15 cellular contexts compared by ENCODE assay signal in the genomic region with DNA sequence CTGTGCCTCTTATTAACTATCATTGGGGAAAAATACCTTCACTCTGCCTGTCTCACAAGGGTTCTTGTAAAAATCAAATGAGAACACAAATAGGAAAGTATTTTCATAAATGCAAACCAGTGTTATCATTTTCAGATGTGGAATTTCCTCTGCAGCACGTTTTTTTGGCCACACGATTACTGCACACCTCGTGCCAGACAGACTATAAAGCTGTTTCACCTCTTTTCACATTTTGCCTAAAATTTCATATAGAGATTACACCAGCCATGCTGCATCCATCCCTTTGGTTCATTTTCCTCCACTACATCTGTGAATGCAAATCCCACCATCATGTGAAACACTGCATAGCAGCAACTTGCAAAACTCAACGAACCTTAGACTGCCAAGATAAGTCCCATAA. TPM values are rescaled to one million over a fixed set of nuclear protein-coding genes. Genes with fewer than 3 reads are reported as not detected.
A peak's percentile ranks its signal among the peaks of the same experiment; 100 is the strongest.
DNase-seq lines count a peak whose midpoint lies in the region; ATAC-seq and TF ChIP-seq lines count a peak whose summit lies in the region.
"Had no signal": no experiment of that assay in that cellular context is flagged by ENCODE, and none has a peak within 500 bp of the region (broad histone marks: within the 10 kb centered on the region; RNA-seq: fewer than 3 reads in every experiment).

No MANE protein-coding gene starts in this region.

- no peak overlapping the region for H3K4ac ChIP-seq in H9 (ENCODE audit: low read depth, low read length)

- H3K4me2 ChIP-seq in H9 (ENCODE audit: insufficient read depth, insufficient read length, low read length) = peak overlapping the region; percentile 98

- no peak for DNase-seq in activated CD4-positive, alpha-beta T cell treated with anti-CD3 and anti-CD28 coated beads, Interleukin-2, amount 10 ng/mL, durations not matched to agents 7 days and 5 days
- DNase-seq in activated CD4-positive, alpha-beta T cell treated with anti-CD3 and anti-CD28 coated beads, Interleukin-2, amount 50 U/mL, for 48 hours = no peak
- no peak for DNase-seq in H9
- DNase-seq in activated naive CD8-positive, alpha-beta T cell treated with anti-CD3 and anti-CD28 coated beads for 36 hours = no peak
- no peak for DNase-seq in sciatic nerve (ENCODE audit: low spot score)
- DNase-seq: effector CD4-positive, alpha-beta T cell; Kasumi-1; NCI-H1436 treated with DMSO at 0.1 percent for 48 hours; SJCRH30; WERI-Rb-1 had no signal

- H3K4me3 Mint-ChIP-seq in activated CD4-positive, alpha-beta T cell treated with anti-CD3 and anti-CD28 coated beads, Interleukin-2, amount 10 ng/mL, durations not matched to agents 7 days and 5 days = peak overlapping the region; percentile 68
- peak overlapping the region in 1 of 2 experiments; percentile 94; a peak in 2 of 5 replicates for H3K4me3 Mint-ChIP-seq in H9
- peak overlapping the region; percentile 38 for H3K4me3 Mint-ChIP-seq in activated naive CD8-positive, alpha-beta T cell treated with anti-CD3 and anti-CD28 coated beads for 36 hours
- H3K4me3 Mint-ChIP-seq in nephron = peak overlapping the region; percentile 76 to 84 (median 79)

- no peak overlapping the region for H3K14ac ChIP-seq in H9 (ENCODE audit: insufficient read depth, low read length)

- ATAC-seq in sciatic nerve (no peak), GM21723 (IDR thresholded peaks at IDR 0.05; ENCODE audit: unreplicated experiment) (no peak), GM18498 (IDR thresholded peaks at IDR 0.05; ENCODE audit: unreplicated experiment) (no peak)
- ATAC-seq: left lobe of liver had no signal

- H3T11ph ChIP-seq in H9 (ENCODE audit: low read length) = no peak overlapping the region

- POLR2A ChIA-PET in activated CD4-positive, alpha-beta T cell treated with anti-CD3 and anti-CD28 coated beads, Interleukin-2, amount 10 ng/mL, durations not matched to agents 7 days and 5 days (lab: Charles Lee) = no interaction called here

- peaks cover 36% of the 10 kb centered on the region for H3K4me1 Mint-ChIP-seq in activated CD4-positive, alpha-beta T cell treated with anti-CD3 and anti-CD28 coated beads, Interleukin-2, amount 10 ng/mL, durations not matched to agents 7 days and 5 days
- H3K4me1 Mint-ChIP-seq in H9 (peaks cover 12 to 15% of the 10 kb centered on the region in 2 experiments), nephron (peaks cover 5% of the 10 kb centered on the region)
- peaks cover 16% of the 10 kb centered on the region for H3K4me1 Mint-ChIP-seq in activated naive CD8-positive, alpha-beta T cell treated with anti-CD3 and anti-CD28 coated beads for 36 hours

- H2AFZ ChIP-seq in H9 (ENCODE audit: low read length) = no peak overlapping the region

- no peak overlapping the region for H2BK120ac ChIP-seq in H9 (ENCODE audit: low read depth, low read length, poor library complexity, severe bottlenecking)

- peaks cover 18% of the 10 kb centered on the region for H3K36me3 Mint-ChIP-seq in activated CD4-positive, alpha-beta T cell treated with anti-CD3 and anti-CD28 coated beads, Interleukin-2, amount 10 ng/mL, durations not matched to agents 7 days and 5 days (ENCODE audit: low read depth)
- peaks cover 0 to 1% (median 0%) of the 10 kb centered on the region in 3 experiments; a peak in 1 of 7 replicates for H3K36me3 Mint-ChIP-seq in H9 (ENCODE audit: insufficient read depth in 1 of 3, low read depth in 3 of 3)
- peaks cover 3% of the 10 kb centered on the region for H3K36me3 Mint-ChIP-seq in activated naive CD8-positive, alpha-beta T cell treated with anti-CD3 and anti-CD28 coated beads for 36 hours
- H3K36me3 Mint-ChIP-seq in nephron (ENCODE audit: low read depth) = no peaks in the 10 kb centered on the region

- peaks cover 19% of the 10 kb centered on the region; the same call in 1 of the 2 replicates for H3K27me3 ChIP-seq in H9 (ENCODE audit: insufficient read depth, low read length)

- H3K23ac ChIP-seq in H9 (ENCODE audit: insufficient read length, low read depth, low read length) = no peak overlapping the region

- H4K5ac ChIP-seq in H9 (ENCODE audit: insufficient read length, low read depth, low read length) = no peak overlapping the region

- H3K9ac ChIP-seq in H9 (ENCODE audit: extremely low read depth, insufficient read length, low read length) = no peak overlapping the region

- no peaks in the 10 kb centered on the region for H3K4me1 ChIP-seq in H9 (ENCODE audit: insufficient read depth, low read length)
- H3K4me1 ChIP-seq: SJCRH30 had no signal

- H3K23me2 ChIP-seq in H9 (ENCODE audit: insufficient read length, low read depth, low read length, poor library complexity, severe bottlenecking) = peaks cover 7% of the 10 kb centered on the region

- H3K27ac Mint-ChIP-seq in activated CD4-positive, alpha-beta T cell treated with anti-CD3 and anti-CD28 coated beads, Interleukin-2, amount 10 ng/mL, durations not matched to agents 7 days and 5 days = no peak overlapping the region
- H3K27ac Mint-ChIP-seq in H9 (no peak overlapping the region), nephron (no peak overlapping the region)
- no peak overlapping the region for H3K27ac Mint-ChIP-seq in activated naive CD8-positive, alpha-beta T cell treated with anti-CD3 and anti-CD28 coated beads for 36 hours

- intact Hi-C loops in sciatic nerve (cut with DNase I) = no loop called here

- CTCF ChIA-PET in activated CD4-positive, alpha-beta T cell treated with anti-CD3 and anti-CD28 coated beads, Interleukin-2, amount 10 ng/mL, durations not matched to agents 7 days and 5 days (lab: Charles Lee) = interaction anchor here (1.0 to 2.0 kb wide), 2 partner anchors 9 to 14 kb away, joined by 3 to 8 read pairs; a partner anchor contains a TSS

- H2AK5ac ChIP-seq in H9 (ENCODE audit: insufficient read length, low read length) = no peak overlapping the region

- H2BK15ac ChIP-seq in H9 (ENCODE audit: low read depth, low read length) = no peak overlapping the region

- no peak overlapping the region for H4K8ac ChIP-seq in H9 (replicated peaks; ENCODE audit: insufficient read length, low read depth, low read length)

- H3K18ac ChIP-seq in H9 (ENCODE audit: insufficient read length, low read depth, low read length) = no peak overlapping the region

- H2BK20ac ChIP-seq in H9 (ENCODE audit: low read depth, low read length, poor library complexity, severe bottlenecking) = no peak overlapping the region

- no peak overlapping the region for H3K56ac ChIP-seq in H9 (ENCODE audit: insufficient read length, low read depth, low read length)

- no peaks in the 10 kb centered on the region for H3K79me2 ChIP-seq in H9 (ENCODE audit: insufficient read depth, low read length)

- H4K91ac ChIP-seq in H9 (ENCODE audit: insufficient read length, low read depth, low read length) = no peak overlapping the region

- no peaks in the 10 kb centered on the region for H3K79me1 ChIP-seq in H9 (ENCODE audit: insufficient read depth, low read depth, low read length, poor library complexity, severe bottlenecking)

- H3K27ac ChIP-seq in H9 (ENCODE audit: insufficient read length, low read depth, low read length) = no peak overlapping the region
- H3K27ac ChIP-seq: HL-60, SJCRH30, WERI-Rb-1 had no signal

- no peak overlapping the region for H2BK12ac ChIP-seq in H9 (ENCODE audit: insufficient read length, low read depth, low read length)

- H3K9me3 ChIP-seq in H9 (ENCODE audit: control insufficient read depth, low read depth, low read length) = no peaks in the 10 kb centered on the region
- H3K9me3 ChIP-seq: SJCRH30 had no signal

- H3K27me3 Mint-ChIP-seq in activated CD4-positive, alpha-beta T cell treated with anti-CD3 and anti-CD28 coated beads, Interleukin-2, amount 10 ng/mL, durations not matched to agents 7 days and 5 days = peaks cover 42% of the 10 kb centered on the region
- peaks cover 79% of the 10 kb centered on the region for H3K27me3 Mint-ChIP-seq in H9 (ENCODE audit: low read depth)
- peaks cover 3% of the 10 kb centered on the region for H3K27me3 Mint-ChIP-seq in activated naive CD8-positive, alpha-beta T cell treated with anti-CD3 and anti-CD28 coated beads for 36 hours
- H3K27me3 Mint-ChIP-seq in nephron (ENCODE audit: low read depth) = peaks cover 91% of the 10 kb centered on the region

- H4K20me1 ChIP-seq in H9 (ENCODE audit: control insufficient read depth, insufficient read depth, insufficient read length) = no peaks in the 10 kb centered on the region

- TF ChIP-seq CTCF in H9 (conservative IDR thresholded peaks at IDR 0.05) (no peak), nephron (IDR thresholded peaks at IDR 0.05; ENCODE audit: unreplicated experiment in 3 of 3) (no peak)

- H2BK5ac ChIP-seq in H9 (ENCODE audit: insufficient read length, low read length) = no peak overlapping the region

- peaks cover 9% of the 10 kb centered on the region for H3K9me3 Mint-ChIP-seq in activated CD4-positive, alpha-beta T cell treated with anti-CD3 and anti-CD28 coated beads, Interleukin-2, amount 10 ng/mL, durations not matched to agents 7 days and 5 days
- H3K9me3 Mint-ChIP-seq in H9 (no peaks in the 10 kb centered on the region; a peak in 1 of 5 replicates), nephron (no peaks in the 10 kb centered on the region)
- no peaks in the 10 kb centered on the region for H3K9me3 Mint-ChIP-seq in activated naive CD8-positive, alpha-beta T cell treated with anti-CD3 and anti-CD28 coated beads for 36 hours

- no CpG with 5 or more reads among the region's 4 CpGs for WGBS in H9 (ENCODE audit: extremely low coverage, insufficient read length, low lambda C conversion rate)

RNA-seq across cellular contexts. Expression of a gene that starts 1.2 kb away (rescaled TPM):
- 10 to 100 TPM; 10.9 to 12.8 TPM for total RNA-seq in activated CD4-positive, alpha-beta T cell treated with anti-CD3 and anti-CD28 coated beads, Interleukin-2, amount 10 ng/mL, durations not matched to agents 7 days and 5 days
- total RNA-seq in H9 (2021) (1.8 and 3.0 TPM in 2 replicates), sciatic nerve (148 TPM)
- total RNA-seq in activated naive CD8-positive, alpha-beta T cell treated with anti-CD3 and anti-CD28 coated beads for 36 hours = 1 to 10 TPM; 4.2 to 4.8 TPM

RNA-seq across cellular contexts. Expression of a gene that starts 12.7 kb away (rescaled TPM):
- total RNA-seq in activated CD4-positive, alpha-beta T cell treated with anti-CD3 and anti-CD28 coated beads, Interleukin-2, amount 10 ng/mL, durations not matched to agents 7 days and 5 days = 10 to 100 TPM; 18.2 to 23.6 TPM
- total RNA-seq in H9 (2021) = 3.9 and 4.1 TPM in 2 replicates
- 10 to 100 TPM; 23.5 to 24.2 TPM for total RNA-seq in activated naive CD8-positive, alpha-beta T cell treated with anti-CD3 and anti-CD28 coated beads for 36 hours
- 15.7 TPM for total RNA-seq in sciatic nerve

Comparison
In these comparisons a context has a peak if more than half of its experiments do, and no peak if none do; other contexts are left out.
1. RNA of a gene that starts 1.2 kb away (total RNA-seq): 148 TPM in sciatic nerve (single experiment); 10.9 to 12.8 TPM in activated CD4-positive, alpha-beta T cell treated with anti-CD3 and anti-CD28 coated beads, Interleukin-2, amount 10 ng/mL, durations not matched to agents 7 days and 5 days, 4.2 to 4.8 TPM in activated naive CD8-positive, alpha-beta T cell treated with anti-CD3 and anti-CD28 coated beads for 36 hours and 1.8 to 3.0 TPM in H9; every median in the first group is over 10 times any median in the second.